Comparison of ENCODE assay signal across 7 cellular contexts in genomic region chr7:46291064-46291463, GRCh38.
DNase-seq lines count a peak whose midpoint lies in the region; ATAC-seq lines count a peak whose summit lies in the region.

No MANE protein-coding gene starts in this region.

- peaks cover 3 to 37% (median 27%) of the 10 kb centered on the region in 5 donors for H3K4me1 ChIP-seq in subcutaneous abdominal adipose tissue (ENCODE audit: control insufficient read depth in 5 of 5, insufficient read depth in 5 of 5, low read length in 5 of 5)

- peak overlapping the region; percentile 33 for H3K27ac ChIP-seq in subcutaneous abdominal adipose tissue (ENCODE audit: low read depth, low read length)

- no peaks in the 10 kb centered on the region for H3K27me3 ChIP-seq in subcutaneous abdominal adipose tissue (ENCODE audit: control insufficient read depth in 5 of 5, insufficient read depth in 4 of 5, low read length in 5 of 5)

- ATAC-seq in GM19043 (IDR thresholded peaks at IDR 0.05; ENCODE audit: low read depth, unreplicated experiment): peak; percentile 40
- ATAC-seq in HG03196 (IDR thresholded peaks at IDR 0.05; ENCODE audit: unreplicated experiment): peak; percentile 76

- DNase-seq in astrocyte of the hippocampus (ENCODE audit: low read depth, low spot score): peak; percentile 43
- DNase-seq in Kasumi-1 (lab: John Stamatoyannopoulos, UW): no peak
- no peak for DNase-seq in SIG-M5 (lab: John Stamatoyannopoulos, UW)
- DNase-seq in activated CD4-positive, CD25-positive, alpha-beta regulatory T cell treated with anti-CD3 and anti-CD28 coated beads, Interleukin-2, amount 50 U/mL, for 72 hours: no peak

- no peak overlapping the region for H3K9ac ChIP-seq in subcutaneous abdominal adipose tissue (ENCODE audit: low read length in 5 of 5)

- H3K36me3 ChIP-seq in subcutaneous abdominal adipose tissue (ENCODE audit: control insufficient read depth in 5 of 5, insufficient read depth in 5 of 5, low read length in 5 of 5): no peaks in the 10 kb centered on the region

- H3K4me3 ChIP-seq in subcutaneous abdominal adipose tissue (ENCODE audit: low read depth in 1 of 5, low read length in 5 of 5): no peak overlapping the region

- H3K9me3 ChIP-seq in subcutaneous abdominal adipose tissue (ENCODE audit: control insufficient read depth in 5 of 5, low read length in 5 of 5): no peaks in the 10 kb centered on the region
